In the genomic region with DNA sequence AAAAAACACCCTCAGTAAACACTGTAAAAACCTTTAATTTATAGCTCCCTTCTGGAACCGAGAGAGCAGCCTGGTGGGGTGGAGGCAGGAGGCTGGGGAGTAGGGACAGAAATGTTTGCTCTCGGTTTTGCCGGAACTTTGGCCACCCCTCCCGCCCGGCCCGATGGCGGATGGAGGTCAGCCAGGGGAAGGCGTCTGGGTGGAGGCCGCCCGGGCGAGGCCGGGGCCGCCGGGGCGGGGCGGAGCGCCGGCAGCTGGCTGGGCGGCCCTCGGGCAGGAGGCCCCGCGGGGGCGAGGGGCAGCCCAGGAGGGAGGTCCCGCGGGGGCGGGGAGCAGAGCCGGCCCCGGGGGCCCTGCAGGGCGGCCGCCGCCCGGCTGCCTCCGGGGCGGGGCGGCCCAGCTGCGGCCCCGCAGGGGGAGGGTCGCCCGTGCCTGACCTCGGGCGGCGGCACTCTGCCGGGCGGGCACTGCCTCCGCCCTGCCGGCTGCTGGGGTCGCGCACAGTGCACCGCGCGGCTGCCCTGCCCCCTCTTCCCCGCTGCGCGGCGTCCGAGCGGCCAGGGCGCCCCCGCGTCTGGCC, we compare ENCODE assay signal across 8 cellular contexts.
DNase-seq lines count a peak whose midpoint lies in the region; FAIRE-seq and TF ChIP-seq lines count a peak whose summit lies in the region.

No MANE protein-coding gene starts in this region.

- TF ChIP-seq CTCF in GM12874 (IDR thresholded peaks at IDR 0.05; ENCODE audit: insufficient read depth, low read depth, low read length): 0 out of 2 replicates have a peak, but pooled peaks have one; percentile 10

- peak; percentile 84 for DNase-seq in H54 (ENCODE audit: insufficient read length, low spot score)
- peak; percentile 65 for DNase-seq in LoVo (ENCODE audit: low spot score)
- peak; percentile 73 for DNase-seq in T1000 (lab: John Stamatoyannopoulos, UW)
- DNase-seq in T47D (ENCODE audit: low read depth in 1 of 2, low spot score in 1 of 2): peak; percentile 58 to 89
- DNase-seq in iris pigment epithelial cell (ENCODE audit: low read depth): peak; percentile 78
- peak; percentile 38 for DNase-seq in stimulated activated CD4-positive, alpha-beta T cell treated with anti-CD3 and anti-CD28 coated beads, Interleukin-12 subunit alpha, Interleukin-12 subunit beta, amount 100 ng/mL, for 4 hours
- no peak for DNase-seq in central memory CD4-positive, alpha-beta T cell

- FAIRE-seq in H54 (lab: Jason Lieb, UNC): no peak

- TF ChIP-seq POLR2A in H54 (IDR thresholded peaks at IDR 0.05; ENCODE audit: low read depth, low read length): peak; percentile 36

- in situ Hi-C loops in T47D (cut with HindIII; ENCODE audit: low pct_unique_long_range_greater_than_20kb, low sequenced_read_pairs): no loop called here
